In the genomic region with DNA sequence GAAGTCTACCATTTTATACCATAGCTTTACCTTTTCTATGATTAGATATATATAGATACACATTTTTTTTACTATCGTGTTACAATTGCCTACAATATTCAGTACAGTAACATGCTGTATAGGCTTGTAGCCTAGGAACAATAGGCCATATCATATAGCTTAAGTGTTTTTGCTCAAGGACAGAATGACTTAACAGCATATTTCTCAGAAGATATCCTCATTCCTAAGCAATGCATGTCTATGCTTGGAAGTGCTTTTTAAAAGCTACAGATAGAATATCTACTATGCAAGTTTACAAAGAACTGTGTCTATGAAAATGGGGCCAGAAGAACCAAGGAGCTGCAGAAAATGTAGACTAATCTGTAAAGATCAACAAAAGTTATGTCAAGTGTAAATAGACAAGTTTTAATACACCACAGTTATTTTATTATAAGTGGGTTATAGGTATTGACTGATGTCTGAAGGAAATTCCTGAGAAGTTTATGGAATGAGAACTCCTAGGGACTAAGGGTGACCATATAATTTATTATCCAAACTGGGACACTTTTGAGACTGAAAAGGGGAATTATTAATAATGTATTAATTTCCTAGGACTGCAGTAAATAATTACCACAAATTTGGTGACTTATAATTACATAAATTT, we compare ENCODE assay signal across 17 cellular contexts.
"Had no signal": no experiment of that assay in that cellular context is flagged by ENCODE, and none has a peak within 500 bp of the region (broad histone marks: within the 10 kb centered on the region; RNA-seq: fewer than 3 reads in every experiment).

No MANE protein-coding gene starts in this region.

- H3K36me3 ChIP-seq: ascending aorta, gastrocnemius medialis, heart left ventricle, neutrophil, thyroid gland had no signal

- H3K4me1 Mint-ChIP-seq: activated CD4-positive, alpha-beta T cell treated with anti-CD3 and anti-CD28 coated beads, Interleukin-2, amount 10 ng/mL, durations not matched to agents 7 days and 5 days had no signal

- H3K36me3 Mint-ChIP-seq: stimulated activated naive B cell treated with anti-CD40 and anti-IgM and Interleukin-4, amounts not matched to agents 10 μg/mL and 1 μg/mL and 100 μg/mL, for 72 hours had no signal

- ATAC-seq: gastrocnemius medialis; heart left ventricle; left lobe of liver; naive thymus-derived CD8-positive, alpha-beta T cell; stimulated activated naive B cell treated with anti-CD40 and anti-IgM and Interleukin-4, amounts not matched to agents 10 μg/mL and 1 μg/mL and 100 μg/mL, for 72 hours had no signal

- H3K27me3 ChIP-seq: ascending aorta, gastrocnemius medialis, heart left ventricle, neutrophil, thyroid gland had no signal

- H3K27ac Mint-ChIP-seq: activated CD4-positive, alpha-beta T cell treated with anti-CD3 and anti-CD28 coated beads, Interleukin-2, amount 10 ng/mL, durations not matched to agents 7 days and 5 days; activated naive CD8-positive, alpha-beta T cell treated with anti-CD3 and anti-CD28 coated beads, Interleukin-2, amount 10 ng/mL, durations not matched to agents 7 days and 5 days; activated T-helper 1 cell treated with anti-CD3 and anti-CD28 coated beads, Interleukin-12 subunit alpha, Interleukin-12 subunit beta, Interleukin-2, Interleukin-4 antibody, amounts not matched to agents 30 ng/mL and 10 ng/mL and 1 ng/mL, durations not matched to agents 14 hours and 24 hours and 36 hours; naive thymus-derived CD8-positive, alpha-beta T cell; stimulated activated naive B cell treated with anti-CD40 and anti-IgM and Interleukin-4, amounts not matched to agents 10 μg/mL and 1 μg/mL and 100 μg/mL, for 72 hours had no signal

- H3K4me1 ChIP-seq: gastrocnemius medialis, thyroid gland had no signal

- H3K9me3 ChIP-seq: gastrocnemius medialis, neutrophil, thyroid gland had no signal

- H3K27me3 Mint-ChIP-seq: activated CD4-positive, alpha-beta T cell treated with anti-CD3 and anti-CD28 coated beads, Interleukin-2, amount 10 ng/mL, durations not matched to agents 7 days and 5 days; activated naive CD8-positive, alpha-beta T cell treated with anti-CD3 and anti-CD28 coated beads, Interleukin-2, amount 10 ng/mL, durations not matched to agents 7 days and 5 days; naive thymus-derived CD8-positive, alpha-beta T cell; stimulated activated naive B cell treated with anti-CD40 and anti-IgM and Interleukin-4, amounts not matched to agents 10 μg/mL and 1 μg/mL and 100 μg/mL, for 72 hours had no signal

- H3K4me3 Mint-ChIP-seq: activated CD4-positive, alpha-beta T cell treated with anti-CD3 and anti-CD28 coated beads, Interleukin-2, amount 10 ng/mL, durations not matched to agents 7 days and 5 days; activated naive CD8-positive, alpha-beta T cell treated with anti-CD3 and anti-CD28 coated beads, Interleukin-2, amount 10 ng/mL, durations not matched to agents 7 days and 5 days; activated T-helper 1 cell treated with anti-CD3 and anti-CD28 coated beads, Interleukin-12 subunit alpha, Interleukin-12 subunit beta, Interleukin-2, Interleukin-4 antibody, amounts not matched to agents 30 ng/mL and 10 ng/mL and 1 ng/mL, durations not matched to agents 14 hours and 24 hours and 36 hours; naive thymus-derived CD8-positive, alpha-beta T cell; stimulated activated naive B cell treated with anti-CD40 and anti-IgM and Interleukin-4, amounts not matched to agents 10 μg/mL and 1 μg/mL and 100 μg/mL, for 72 hours had no signal

- H3K4me3 ChIP-seq: ascending aorta, coronary artery, gastrocnemius medialis, heart left ventricle, thyroid gland had no signal

- H3K27ac ChIP-seq: ascending aorta, coronary artery, gastrocnemius medialis, heart left ventricle, neutrophil, thyroid gland had no signal

- DNase-seq: activated CD4-positive, alpha-beta T cell treated with anti-CD3 and anti-CD28 coated beads, Interleukin-2, amount 10 ng/mL, durations not matched to agents 7 days and 5 days; activated CD4-positive, CD25-positive, alpha-beta regulatory T cell; activated CD8-positive, alpha-beta memory T cell treated with anti-CD3 and anti-CD28 coated beads for 24 hours; activated naive CD8-positive, alpha-beta T cell treated with anti-CD3 and anti-CD28 coated beads, Interleukin-2, amount 10 ng/mL, durations not matched to agents 7 days and 5 days; central memory CD4-positive, alpha-beta T cell; effector CD4-positive, alpha-beta T cell; gastrocnemius medialis; heart left ventricle; mammary epithelial cell; naive thymus-derived CD8-positive, alpha-beta T cell; stimulated activated naive B cell treated with anti-CD40 and anti-IgM and Interleukin-4, amounts not matched to agents 10 μg/mL and 1 μg/mL and 100 μg/mL, for 72 hours; thyroid gland had no signal
